1 cellular context compared by ENCODE assay signal in the genomic region with DNA sequence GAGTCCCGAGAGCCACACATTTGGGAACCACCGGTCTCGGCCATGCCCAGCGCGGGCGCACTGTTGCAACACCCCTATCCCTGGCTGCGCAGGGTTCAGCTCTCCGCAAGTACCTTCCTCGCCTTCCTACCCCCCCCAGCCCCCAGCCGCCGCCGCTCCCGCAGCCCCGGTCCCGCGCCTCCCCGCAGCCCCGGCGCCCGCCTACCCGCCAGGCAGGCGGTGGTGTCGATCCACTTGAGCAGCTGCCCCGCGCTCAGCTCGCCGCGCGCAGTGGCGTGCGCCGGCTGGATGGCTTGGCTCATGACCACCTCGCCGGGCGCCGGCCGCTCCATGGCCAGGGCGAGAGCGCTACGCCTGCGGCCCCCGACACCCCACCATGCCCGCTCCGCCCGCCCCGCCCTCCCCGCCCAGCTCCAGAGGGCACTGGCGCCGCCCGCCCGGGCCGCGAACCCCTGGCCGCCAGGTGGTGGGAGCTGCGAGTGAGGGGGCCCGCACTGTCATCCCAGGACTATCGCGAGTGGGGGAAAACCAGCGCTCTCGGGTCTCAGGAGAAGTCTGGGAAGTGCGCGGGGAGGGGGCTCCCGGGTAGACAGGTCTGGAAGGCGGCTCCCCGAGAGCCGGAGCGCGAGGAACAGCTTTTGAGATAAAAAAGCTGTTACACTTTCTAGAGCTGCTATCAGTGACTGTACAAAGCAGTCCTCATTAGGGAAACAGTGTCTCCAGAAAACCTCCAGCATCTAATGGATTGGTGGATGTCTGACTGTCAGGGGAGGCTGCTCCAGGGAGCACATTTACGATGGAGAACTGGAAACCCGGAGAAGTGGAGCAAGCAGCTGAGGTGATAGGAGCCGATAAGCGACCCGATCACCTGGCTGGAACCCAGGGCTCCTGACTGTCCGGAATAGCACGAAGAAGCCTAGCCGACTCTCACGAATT.
A peak's percentile ranks its signal among the peaks of the same experiment; 100 is the strongest.
TF ChIP-seq lines count a peak whose summit lies in the region.

ACOT12 (minus strand) TSS at position 352 of the 936 bp plus-strand sequence; CDS start at position 332, 20 bp downstream.

TF ChIP-seq in WTC11, 78 proteins besides CTCF, POLR2A, EP300 and RAD21 (continued from another document):
- TF ChIP-seq JAZF1 (CRISPR knock-in tag; IDR thresholded peaks at IDR 0.05) (no peak), FOXP1 (CRISPR knock-in tag; IDR thresholded peaks at IDR 0.05; ENCODE audit: borderline replicate concordance) (0 out of 2 replicates have a peak, but pooled peaks have one; percentile 7), TP53 (CRISPR knock-in tag; IDR thresholded peaks at IDR 0.05) (0 out of 2 replicates have a peak, but pooled peaks have one; percentile 51)
TF ChIP-seq in WTC11: peak in this region for 4.
